ENCODE assay signal across 4 cellular contexts in genomic region chr5:16043349-16043748, GRCh38.
"Had no signal": no experiment of that assay in that cellular context is flagged by ENCODE, and none has a peak within 500 bp of the region (broad histone marks: within the 10 kb centered on the region; RNA-seq: fewer than 3 reads in every experiment).

No MANE protein-coding gene starts in this region.

- H3K27ac ChIP-seq: HL-60 had no signal

- H3K4me3 ChIP-seq: K562 had no signal

- DNase-seq: IMR-90 had no signal

- ATAC-seq: HepG2, K562 had no signal
